Comparison of ENCODE assay signal across 8 cellular contexts in genomic region chr10:104255244-104255981, GRCh38. TPM values are rescaled to one million over a fixed set of nuclear protein-coding genes. Genes with fewer than 3 reads are reported as not detected.
DNase-seq lines count a peak whose midpoint lies in the region; ATAC-seq, FAIRE-seq and TF ChIP-seq lines count a peak whose summit lies in the region.

No MANE protein-coding gene starts in this region.

- peaks cover 56% of the 10 kb centered on the region for H3K4me1 Mint-ChIP-seq in CD8-positive, alpha-beta T cell (ENCODE audit: low read depth)
- peaks cover 15 to 40% (median 26%) of the 10 kb centered on the region in 3 donors for H3K4me1 Mint-ChIP-seq in IgD-negative memory B cell
- H3K4me1 Mint-ChIP-seq in activated CD8-positive, alpha-beta T cell treated with anti-CD3 and anti-CD28 coated beads, Interleukin-2, amount 10 ng/mL, durations not matched to agents 7 days and 5 days (ENCODE audit: low read depth): peaks cover 57% of the 10 kb centered on the region

- POLR2A ChIA-PET in CD8-positive, alpha-beta T cell (lab: Charles Lee): interaction anchor here (0.5 to 3.2 kb wide), 8 partner anchors 8 to 134 kb away, joined by 3 to 23 read pairs (median 3); partner anchors contain the start of genes CFAP58, GSTO2 and SFR1
- POLR2A ChIA-PET in activated CD8-positive, alpha-beta T cell treated with anti-CD3 and anti-CD28 coated beads, Interleukin-2, amount 10 ng/mL, durations not matched to agents 7 days and 5 days (lab: Charles Lee): interaction anchor here (1.0 to 5.1 kb wide), 4 partner anchors 12 to 83 kb away, joined by 3 to 34 read pairs (median 6); partner anchors contain the start of genes CFAP43, GSTO2 and ITPRIP

- TF ChIP-seq CTCF in CD8-positive, alpha-beta T cell (IDR thresholded peaks at IDR 0.05): no peak
- no peak for TF ChIP-seq CTCF in omental fat pad (IDR thresholded peaks at IDR 0.05)
- no peak for TF ChIP-seq CTCF in D721Med (IDR thresholded peaks at IDR 0.05; ENCODE audit: insufficient read depth, missing control alignments)

- intact Hi-C loops in CD8-positive, alpha-beta T cell (cut with DNase I, micrococcal nuclease): loop anchor here in 1 of 2 experiments (2.0 kb wide), 1 partner anchor 23 kb away; the partner anchor contains the start of gene CFAP43

- H3K36me3 Mint-ChIP-seq in CD8-positive, alpha-beta T cell: peaks cover 37% of the 10 kb centered on the region
- no peaks in the 10 kb centered on the region for H3K36me3 Mint-ChIP-seq in IgD-negative memory B cell
- peaks cover 37% of the 10 kb centered on the region for H3K36me3 Mint-ChIP-seq in activated CD8-positive, alpha-beta T cell treated with anti-CD3 and anti-CD28 coated beads, Interleukin-2, amount 10 ng/mL, durations not matched to agents 7 days and 5 days (ENCODE audit: low read depth)

- H3K27ac ChIP-seq in CD8-positive, alpha-beta T cell (ENCODE audit: low read depth, low read length): peak overlapping the region; percentile 62

- H3K36me3 ChIP-seq in CD8-positive, alpha-beta T cell (ENCODE audit: insufficient read depth, low read length): peaks cover 9% of the 10 kb centered on the region

- H3K27me3 ChIP-seq in CD8-positive, alpha-beta T cell (ENCODE audit: insufficient read depth, low read length): no peaks in the 10 kb centered on the region

- H3K4me1 ChIP-seq in CD8-positive, alpha-beta T cell (ENCODE audit: insufficient read depth, low read length): peaks cover 27% of the 10 kb centered on the region

- DNase-seq in CD8-positive, alpha-beta T cell: no peak
- DNase-seq in activated CD8-positive, alpha-beta T cell treated with anti-CD3 and anti-CD28 coated beads, Interleukin-2, amount 10 ng/mL, durations not matched to agents 7 days and 5 days: no peak
- DNase-seq in germinal center (ENCODE audit: low spot score) (peak; percentile 22), omental fat pad (ENCODE audit: low spot score) (no peak), mesenteric fat pad (ENCODE audit: low spot score) (no peak), D721Med (ENCODE audit: insufficient read length, low spot score) (no peak)

- FAIRE-seq in D721Med (lab: Jason Lieb, UNC): no peak

- H3K27ac Mint-ChIP-seq in CD8-positive, alpha-beta T cell: peak overlapping the region; percentile 94
- peak overlapping the region; percentile 49 to 96 (median 88) for H3K27ac Mint-ChIP-seq in IgD-negative memory B cell
- peak overlapping the region; percentile 97 for H3K27ac Mint-ChIP-seq in activated CD8-positive, alpha-beta T cell treated with anti-CD3 and anti-CD28 coated beads, Interleukin-2, amount 10 ng/mL, durations not matched to agents 7 days and 5 days

- H3K4me3 Mint-ChIP-seq in CD8-positive, alpha-beta T cell: peak overlapping the region; percentile 91
- peak overlapping the region; percentile 93 to 99 (median 96) for H3K4me3 Mint-ChIP-seq in IgD-negative memory B cell
- peak overlapping the region; percentile 93 for H3K4me3 Mint-ChIP-seq in activated CD8-positive, alpha-beta T cell treated with anti-CD3 and anti-CD28 coated beads, Interleukin-2, amount 10 ng/mL, durations not matched to agents 7 days and 5 days

- H3K9me3 ChIP-seq in CD8-positive, alpha-beta T cell (ENCODE audit: low read length): no peaks in the 10 kb centered on the region

- no peaks in the 10 kb centered on the region for H3K9me3 Mint-ChIP-seq in CD8-positive, alpha-beta T cell
- no peaks in the 10 kb centered on the region for H3K9me3 Mint-ChIP-seq in IgD-negative memory B cell
- no peaks in the 10 kb centered on the region for H3K9me3 Mint-ChIP-seq in activated CD8-positive, alpha-beta T cell treated with anti-CD3 and anti-CD28 coated beads, Interleukin-2, amount 10 ng/mL, durations not matched to agents 7 days and 5 days (ENCODE audit: insufficient read depth)

- H3K4me3 ChIP-seq in CD8-positive, alpha-beta T cell (ENCODE audit: low read depth, low read length): peak overlapping the region; percentile 81

- CTCF ChIA-PET in CD8-positive, alpha-beta T cell (lab: Charles Lee): interaction anchor here (0.7 to 4.3 kb wide), 8 partner anchors 9 to 96 kb away, joined by 3 to 30 read pairs (median 4); no protein-coding TSS in a partner anchor
- CTCF ChIA-PET in activated CD8-positive, alpha-beta T cell treated with anti-CD3 and anti-CD28 coated beads, Interleukin-2, amount 10 ng/mL, durations not matched to agents 7 days and 5 days (lab: Charles Lee): interaction anchor here (0.5 to 12.5 kb wide), 15 partner anchors 10 to 354 kb away, joined by 3 to 94 read pairs (median 4); partner anchors contain the start of genes CFAP43, CFAP58, GSTO2 and ITPRIP

- peak; percentile 44 for ATAC-seq in CD8-positive, alpha-beta T cell
- ATAC-seq in GM19351 (IDR thresholded peaks at IDR 0.05; ENCODE audit: unreplicated experiment): peak; percentile 40
- peak; percentile 52 for ATAC-seq in activated CD8-positive, alpha-beta T cell treated with anti-CD3 and anti-CD28 coated beads, Interleukin-2, amount 10 ng/mL, durations not matched to agents 7 days and 5 days
- peak; percentile 87 for ATAC-seq in omental fat pad (ENCODE audit: low FRiP score)

- no peaks in the 10 kb centered on the region for H3K27me3 Mint-ChIP-seq in CD8-positive, alpha-beta T cell (ENCODE audit: low read depth)
- no peaks in the 10 kb centered on the region for H3K27me3 Mint-ChIP-seq in IgD-negative memory B cell
- H3K27me3 Mint-ChIP-seq in activated CD8-positive, alpha-beta T cell treated with anti-CD3 and anti-CD28 coated beads, Interleukin-2, amount 10 ng/mL, durations not matched to agents 7 days and 5 days (ENCODE audit: low read depth): no peaks in the 10 kb centered on the region

RNA-seq across cellular contexts. Expression of gene GSTO1, which starts 0.7 kb away (rescaled TPM):
- 10 to 100 TPM in 1 of 2 experiments, 1 to 10 TPM in 1; 9.8 to 11.8 TPM for total RNA-seq in CD8-positive, alpha-beta T cell
- 101 TPM for polyA plus RNA-seq in IgD-negative memory B cell
- 100 to 1,000 TPM; 114 to 119 TPM for total RNA-seq in activated CD8-positive, alpha-beta T cell treated with anti-CD3 and anti-CD28 coated beads, Interleukin-2, amount 10 ng/mL, durations not matched to agents 7 days and 5 days
- total RNA-seq in omental fat pad (100 to 1,000 TPM in 2 of 4 donors, 10 to 100 TPM in 2; 63.9 to 116 (median 97.6) TPM), mesenteric fat pad (106 TPM)

RNA-seq across cellular contexts. Expression of gene GSTO2, which starts 13.6 kb away (rescaled TPM):
- total RNA-seq in CD8-positive, alpha-beta T cell: under 1 TPM; 0.49 to 0.75 TPM
- polyA plus RNA-seq in IgD-negative memory B cell: 0.90 TPM
- total RNA-seq in activated CD8-positive, alpha-beta T cell treated with anti-CD3 and anti-CD28 coated beads, Interleukin-2, amount 10 ng/mL, durations not matched to agents 7 days and 5 days: 1 to 10 TPM in 1 of 2 experiments, under 1 TPM in 1; 0.94 to 1.2 TPM
- 1 to 10 TPM in 1 of 4 donors, under 1 TPM in 3; 0.12 to 1.4 (median 0.54) TPM for total RNA-seq in omental fat pad
- total RNA-seq in mesenteric fat pad: 0.45 TPM

RNA-seq across cellular contexts. Expression of gene CFAP43, which starts 23.2 kb away (rescaled TPM):
- total RNA-seq in CD8-positive, alpha-beta T cell: not detected
- not detected for polyA plus RNA-seq in IgD-negative memory B cell
- under 1 TPM in 1 of 2 experiments, not detected in 1; 0.18 TPM for total RNA-seq in activated CD8-positive, alpha-beta T cell treated with anti-CD3 and anti-CD28 coated beads, Interleukin-2, amount 10 ng/mL, durations not matched to agents 7 days and 5 days
- total RNA-seq in omental fat pad: under 1 TPM in 3 of 4 donors, not detected in 1; 0.38 to 0.84 (median 0.60) TPM
- total RNA-seq in mesenteric fat pad: 0.06 TPM
